ENCODE assay signal across 14 cellular contexts in the genomic region with DNA sequence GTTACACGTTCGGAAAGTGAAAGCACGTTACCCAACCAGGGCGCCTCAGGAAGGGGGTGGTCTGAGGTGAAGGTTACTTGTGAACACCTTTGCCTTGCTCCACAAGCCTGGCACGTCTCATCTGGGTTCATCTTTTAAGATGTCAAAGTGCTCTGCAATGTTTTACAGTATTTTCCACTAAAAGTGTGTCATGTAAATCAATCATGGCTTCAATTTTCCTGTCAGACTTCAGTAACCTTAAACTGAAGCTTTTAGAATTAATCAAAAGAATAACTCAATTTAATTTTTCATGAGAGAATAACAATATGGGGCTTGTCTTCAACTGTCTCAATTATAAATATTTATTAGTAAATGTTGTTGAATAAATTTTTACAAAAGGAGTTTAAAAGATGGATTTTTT.
A peak's percentile ranks its signal among the peaks of the same experiment; 100 is the strongest.
DNase-seq lines count a peak whose midpoint lies in the region; ATAC-seq, FAIRE-seq and TF ChIP-seq lines count a peak whose summit lies in the region.
"Had no signal": no experiment of that assay in that cellular context is flagged by ENCODE, and none has a peak within 500 bp of the region (broad histone marks: within the 10 kb centered on the region; RNA-seq: fewer than 3 reads in every experiment).

No MANE protein-coding gene starts in this region.

- H3K4me1 Mint-ChIP-seq in activated naive CD8-positive, alpha-beta T cell treated with anti-CD3 and anti-CD28 coated beads for 36 hours, result no peaks in the 10 kb centered on the region
- peaks cover 12% of the 10 kb centered on the region for H3K4me1 Mint-ChIP-seq in WTC11
- H3K4me1 Mint-ChIP-seq: B cell had no signal

- no peaks in the 10 kb centered on the region for H3K9me3 Mint-ChIP-seq in activated naive CD8-positive, alpha-beta T cell treated with anti-CD3 and anti-CD28 coated beads for 36 hours
- H3K9me3 Mint-ChIP-seq in WTC11, result peaks cover 8% of the 10 kb centered on the region; the same call in 1 of the 2 replicates
- H3K9me3 Mint-ChIP-seq: CD8-positive, alpha-beta T cell had no signal

- H3K27ac Mint-ChIP-seq in activated naive CD8-positive, alpha-beta T cell treated with anti-CD3 and anti-CD28 coated beads for 36 hours, result no peak overlapping the region
- H3K27ac Mint-ChIP-seq in WTC11, result no peak overlapping the region
- H3K27ac Mint-ChIP-seq: B cell; CD8-positive, alpha-beta T cell had no signal

- H3K36me3 Mint-ChIP-seq in activated naive CD8-positive, alpha-beta T cell treated with anti-CD3 and anti-CD28 coated beads for 36 hours, result no peaks in the 10 kb centered on the region
- H3K36me3 Mint-ChIP-seq in WTC11, result no peaks in the 10 kb centered on the region
- H3K36me3 Mint-ChIP-seq: CD8-positive, alpha-beta T cell had no signal

- TF ChIP-seq CTCF in WTC11 (IDR thresholded peaks at IDR 0.05), result no peak

- ATAC-seq in HG03432 (IDR thresholded peaks at IDR 0.05; ENCODE audit: unreplicated experiment), result peak; percentile 48
- no peak for ATAC-seq in WTC11
- ATAC-seq: CD8-positive, alpha-beta T cell; GM12878; HepG2 had no signal

- peak; percentile 11 for DNase-seq in activated naive CD8-positive, alpha-beta T cell treated with anti-CD3 and anti-CD28 coated beads for 36 hours
- DNase-seq in putamen (ENCODE audit: low spot score) (peak; percentile 39), WTC11 (ENCODE audit: low spot score) (no peak), SKM-1 treated with dmso at 0.1 percent for 144 hours (lab: John Stamatoyannopoulos, UW; ENCODE audit: unreplicated experiment) (no peak)
- DNase-seq: Calu3; CD8-positive, alpha-beta T cell; DMS79 treated with DMSO at 0.1 percent for 48 hours; GOT3; H7 had no signal

- peaks cover 3% of the 10 kb centered on the region for H3K27me3 Mint-ChIP-seq in activated naive CD8-positive, alpha-beta T cell treated with anti-CD3 and anti-CD28 coated beads for 36 hours
- H3K27me3 Mint-ChIP-seq in WTC11 (ENCODE audit: low read depth), result no peaks in the 10 kb centered on the region
- H3K27me3 Mint-ChIP-seq: B cell had no signal

- CTCF ChIA-PET in WTC11 (lab: Charles Lee), result no interaction called here

- no peak overlapping the region for H3K4me3 Mint-ChIP-seq in activated naive CD8-positive, alpha-beta T cell treated with anti-CD3 and anti-CD28 coated beads for 36 hours
- no peak overlapping the region for H3K4me3 Mint-ChIP-seq in WTC11
- H3K4me3 Mint-ChIP-seq: B cell; CD8-positive, alpha-beta T cell had no signal

- POLR2A ChIA-PET in WTC11 (lab: Charles Lee), result no interaction called here

- FAIRE-seq in G401.6 (lab: Jason Lieb, UNC), result peak; percentile 42
- FAIRE-seq: GM12878, HepG2 had no signal

TF ChIP-seq in WTC11, 78 proteins besides CTCF, POLR2A, EP300 and RAD21 (continues in another document):
- TF ChIP-seq, protein P1, sequence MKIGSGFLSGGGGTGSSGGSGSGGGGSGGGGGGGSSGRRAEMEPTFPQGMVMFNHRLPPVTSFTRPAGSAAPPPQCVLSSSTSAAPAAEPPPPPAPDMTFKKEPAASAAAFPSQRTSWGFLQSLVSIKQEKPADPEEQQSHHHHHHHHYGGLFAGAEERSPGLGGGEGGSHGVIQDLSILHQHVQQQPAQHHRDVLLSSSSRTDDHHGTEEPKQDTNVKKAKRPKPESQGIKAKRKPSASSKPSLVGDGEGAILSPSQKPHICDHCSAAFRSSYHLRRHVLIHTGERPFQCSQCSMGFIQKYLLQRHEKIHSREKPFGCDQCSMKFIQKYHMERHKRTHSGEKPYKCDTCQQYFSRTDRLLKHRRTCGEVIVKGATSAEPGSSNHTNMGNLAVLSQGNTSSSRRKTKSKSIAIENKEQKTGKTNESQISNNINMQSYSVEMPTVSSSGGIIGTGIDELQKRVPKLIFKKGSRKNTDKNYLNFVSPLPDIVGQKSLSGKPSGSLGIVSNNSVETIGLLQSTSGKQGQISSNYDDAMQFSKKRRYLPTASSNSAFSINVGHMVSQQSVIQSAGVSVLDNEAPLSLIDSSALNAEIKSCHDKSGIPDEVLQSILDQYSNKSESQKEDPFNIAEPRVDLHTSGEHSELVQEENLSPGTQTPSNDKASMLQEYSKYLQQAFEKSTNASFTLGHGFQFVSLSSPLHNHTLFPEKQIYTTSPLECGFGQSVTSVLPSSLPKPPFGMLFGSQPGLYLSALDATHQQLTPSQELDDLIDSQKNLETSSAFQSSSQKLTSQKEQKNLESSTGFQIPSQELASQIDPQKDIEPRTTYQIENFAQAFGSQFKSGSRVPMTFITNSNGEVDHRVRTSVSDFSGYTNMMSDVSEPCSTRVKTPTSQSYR (CRISPR knock-in tag; IDR thresholded peaks at IDR 0.05), result no peak
- TF ChIP-seq, protein P2, sequence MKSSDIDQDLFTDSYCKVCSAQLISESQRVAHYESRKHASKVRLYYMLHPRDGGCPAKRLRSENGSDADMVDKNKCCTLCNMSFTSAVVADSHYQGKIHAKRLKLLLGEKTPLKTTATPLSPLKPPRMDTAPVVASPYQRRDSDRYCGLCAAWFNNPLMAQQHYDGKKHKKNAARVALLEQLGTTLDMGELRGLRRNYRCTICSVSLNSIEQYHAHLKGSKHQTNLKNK (CRISPR knock-in tag; IDR thresholded peaks at IDR 0.05), result no peak
- TF ChIP-seq ZNF423 (CRISPR knock-in tag; IDR thresholded peaks at IDR 0.05), result no peak
- no peak for TF ChIP-seq CREM (CRISPR knock-in tag; IDR thresholded peaks at IDR 0.05)
- TF ChIP-seq, protein P3, sequence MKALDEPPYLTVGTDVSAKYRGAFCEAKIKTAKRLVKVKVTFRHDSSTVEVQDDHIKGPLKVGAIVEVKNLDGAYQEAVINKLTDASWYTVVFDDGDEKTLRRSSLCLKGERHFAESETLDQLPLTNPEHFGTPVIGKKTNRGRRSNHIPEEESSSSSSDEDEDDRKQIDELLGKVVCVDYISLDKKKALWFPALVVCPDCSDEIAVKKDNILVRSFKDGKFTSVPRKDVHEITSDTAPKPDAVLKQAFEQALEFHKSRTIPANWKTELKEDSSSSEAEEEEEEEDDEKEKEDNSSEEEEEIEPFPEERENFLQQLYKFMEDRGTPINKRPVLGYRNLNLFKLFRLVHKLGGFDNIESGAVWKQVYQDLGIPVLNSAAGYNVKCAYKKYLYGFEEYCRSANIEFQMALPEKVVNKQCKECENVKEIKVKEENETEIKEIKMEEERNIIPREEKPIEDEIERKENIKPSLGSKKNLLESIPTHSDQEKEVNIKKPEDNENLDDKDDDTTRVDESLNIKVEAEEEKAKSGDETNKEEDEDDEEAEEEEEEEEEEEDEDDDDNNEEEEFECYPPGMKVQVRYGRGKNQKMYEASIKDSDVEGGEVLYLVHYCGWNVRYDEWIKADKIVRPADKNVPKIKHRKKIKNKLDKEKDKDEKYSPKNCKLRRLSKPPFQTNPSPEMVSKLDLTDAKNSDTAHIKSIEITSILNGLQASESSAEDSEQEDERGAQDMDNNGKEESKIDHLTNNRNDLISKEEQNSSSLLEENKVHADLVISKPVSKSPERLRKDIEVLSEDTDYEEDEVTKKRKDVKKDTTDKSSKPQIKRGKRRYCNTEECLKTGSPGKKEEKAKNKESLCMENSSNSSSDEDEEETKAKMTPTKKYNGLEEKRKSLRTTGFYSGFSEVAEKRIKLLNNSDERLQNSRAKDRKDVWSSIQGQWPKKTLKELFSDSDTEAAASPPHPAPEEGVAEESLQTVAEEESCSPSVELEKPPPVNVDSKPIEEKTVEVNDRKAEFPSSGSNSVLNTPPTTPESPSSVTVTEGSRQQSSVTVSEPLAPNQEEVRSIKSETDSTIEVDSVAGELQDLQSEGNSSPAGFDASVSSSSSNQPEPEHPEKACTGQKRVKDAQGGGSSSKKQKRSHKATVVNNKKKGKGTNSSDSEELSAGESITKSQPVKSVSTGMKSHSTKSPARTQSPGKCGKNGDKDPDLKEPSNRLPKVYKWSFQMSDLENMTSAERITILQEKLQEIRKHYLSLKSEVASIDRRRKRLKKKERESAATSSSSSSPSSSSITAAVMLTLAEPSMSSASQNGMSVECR (CRISPR knock-in tag; IDR thresholded peaks at IDR 0.05; ENCODE audit: borderline replicate concordance), result no peak
- no peak for TF ChIP-seq ATF1 (CRISPR knock-in tag; IDR thresholded peaks at IDR 0.05)
- TF ChIP-seq, protein P4, sequence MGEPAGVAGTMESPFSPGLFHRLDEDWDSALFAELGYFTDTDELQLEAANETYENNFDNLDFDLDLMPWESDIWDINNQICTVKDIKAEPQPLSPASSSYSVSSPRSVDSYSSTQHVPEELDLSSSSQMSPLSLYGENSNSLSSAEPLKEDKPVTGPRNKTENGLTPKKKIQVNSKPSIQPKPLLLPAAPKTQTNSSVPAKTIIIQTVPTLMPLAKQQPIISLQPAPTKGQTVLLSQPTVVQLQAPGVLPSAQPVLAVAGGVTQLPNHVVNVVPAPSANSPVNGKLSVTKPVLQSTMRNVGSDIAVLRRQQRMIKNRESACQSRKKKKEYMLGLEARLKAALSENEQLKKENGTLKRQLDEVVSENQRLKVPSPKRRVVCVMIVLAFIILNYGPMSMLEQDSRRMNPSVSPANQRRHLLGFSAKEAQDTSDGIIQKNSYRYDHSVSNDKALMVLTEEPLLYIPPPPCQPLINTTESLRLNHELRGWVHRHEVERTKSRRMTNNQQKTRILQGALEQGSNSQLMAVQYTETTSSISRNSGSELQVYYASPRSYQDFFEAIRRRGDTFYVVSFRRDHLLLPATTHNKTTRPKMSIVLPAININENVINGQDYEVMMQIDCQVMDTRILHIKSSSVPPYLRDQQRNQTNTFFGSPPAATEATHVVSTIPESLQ (CRISPR knock-in tag; IDR thresholded peaks at IDR 0.05), result no peak
- no peak for TF ChIP-seq ZNF317 (CRISPR knock-in tag; IDR thresholded peaks at IDR 0.05; ENCODE audit: borderline replicate concordance, low read depth)
- no peak for TF ChIP-seq HMGA2 (CRISPR knock-in tag; IDR thresholded peaks at IDR 0.05)
- TF ChIP-seq GTF2I (CRISPR knock-in tag; conservative IDR thresholded peaks at IDR 0.05), result no peak
- no peak for TF ChIP-seq MXD4 (CRISPR knock-in tag; IDR thresholded peaks at IDR 0.05; ENCODE audit: borderline replicate concordance)
- TF ChIP-seq, protein P5, sequence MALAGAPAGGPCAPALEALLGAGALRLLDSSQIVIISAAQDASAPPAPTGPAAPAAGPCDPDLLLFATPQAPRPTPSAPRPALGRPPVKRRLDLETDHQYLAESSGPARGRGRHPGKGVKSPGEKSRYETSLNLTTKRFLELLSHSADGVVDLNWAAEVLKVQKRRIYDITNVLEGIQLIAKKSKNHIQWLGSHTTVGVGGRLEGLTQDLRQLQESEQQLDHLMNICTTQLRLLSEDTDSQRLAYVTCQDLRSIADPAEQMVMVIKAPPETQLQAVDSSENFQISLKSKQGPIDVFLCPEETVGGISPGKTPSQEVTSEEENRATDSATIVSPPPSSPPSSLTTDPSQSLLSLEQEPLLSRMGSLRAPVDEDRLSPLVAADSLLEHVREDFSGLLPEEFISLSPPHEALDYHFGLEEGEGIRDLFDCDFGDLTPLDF (CRISPR knock-in tag; IDR thresholded peaks at IDR 0.05), result no peak
- TF ChIP-seq, protein P6, sequence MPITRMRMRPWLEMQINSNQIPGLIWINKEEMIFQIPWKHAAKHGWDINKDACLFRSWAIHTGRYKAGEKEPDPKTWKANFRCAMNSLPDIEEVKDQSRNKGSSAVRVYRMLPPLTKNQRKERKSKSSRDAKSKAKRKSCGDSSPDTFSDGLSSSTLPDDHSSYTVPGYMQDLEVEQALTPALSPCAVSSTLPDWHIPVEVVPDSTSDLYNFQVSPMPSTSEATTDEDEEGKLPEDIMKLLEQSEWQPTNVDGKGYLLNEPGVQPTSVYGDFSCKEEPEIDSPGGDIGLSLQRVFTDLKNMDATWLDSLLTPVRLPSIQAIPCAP (CRISPR knock-in tag; IDR thresholded peaks at IDR 0.05), result no peak

Comparison
In these comparisons a context has a peak if more than half of its experiments do, and no peak if none do; other contexts are left out.
1. DNase-seq: peak in activated naive CD8-positive, alpha-beta T cell treated with anti-CD3 and anti-CD28 coated beads for 36 hours (single experiment) and putamen (single experiment); none in WTC11 (single experiment) and SKM-1 treated with dmso at 0.1 percent for 144 hours (single experiment).